8 cellular contexts compared by ENCODE assay signal in the genomic region with DNA sequence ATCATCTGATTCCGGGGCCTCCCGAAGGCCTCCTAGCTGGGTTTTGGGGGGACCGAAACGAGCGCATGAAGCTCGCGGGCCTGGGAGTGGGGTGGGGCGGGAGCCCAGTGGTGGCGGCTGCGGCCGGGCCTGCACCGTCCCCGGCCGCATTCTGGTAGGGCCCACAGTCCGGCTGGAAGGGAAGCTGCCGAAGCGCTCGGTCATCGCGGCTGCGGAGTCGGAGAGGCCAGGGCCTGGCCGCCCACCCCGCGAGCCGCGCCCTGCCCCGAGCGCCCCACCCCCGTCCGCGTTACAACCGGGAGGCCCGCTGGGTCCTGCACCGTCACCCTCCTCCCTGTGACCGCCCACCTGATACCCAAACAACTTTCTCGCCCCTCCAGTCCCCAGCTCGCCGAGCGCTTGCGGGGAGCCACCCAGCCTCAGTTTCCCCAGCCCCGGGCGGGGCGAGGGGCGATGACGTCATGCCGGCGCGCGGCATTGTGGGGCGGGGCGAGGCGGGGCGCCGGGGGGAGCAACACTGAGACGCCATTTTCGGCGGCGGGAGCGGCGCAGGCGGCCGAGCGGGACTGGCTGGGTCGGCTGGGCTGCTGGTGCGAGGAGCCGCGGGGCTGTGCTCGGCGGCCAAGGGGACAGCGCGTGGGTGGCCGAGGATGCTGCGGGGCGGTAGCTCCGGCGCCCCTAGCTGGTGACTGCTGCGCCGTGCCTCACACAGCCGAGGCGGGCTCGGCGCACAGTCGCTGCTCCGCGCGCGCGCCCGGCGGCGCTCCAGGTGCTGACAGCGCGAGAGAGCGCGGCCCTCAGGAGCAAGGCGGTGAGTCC. TPM values are rescaled to one million over a fixed set of nuclear protein-coding genes. Genes with fewer than 3 reads are reported as not detected.
A peak's percentile ranks its signal among the peaks of the same experiment; 100 is the strongest.
DNase-seq lines count a peak whose midpoint lies in the region; ATAC-seq and TF ChIP-seq lines count a peak whose summit lies in the region.

KLC1 (plus strand) TSS at position 528 of the 819 bp plus-strand sequence. CDS start 25,354 bp downstream, outside the sequence.

- TF ChIP-seq POLR2A in GM15510 (IDR thresholded peaks at IDR 0.05; ENCODE audit: borderline replicate concordance, extremely low read depth, insufficient read length): peak; percentile 89

- peak; percentile 55 for ATAC-seq in HG02623 (IDR thresholded peaks at IDR 0.05; ENCODE audit: unreplicated experiment)

- DNase-seq in NCI-H146 treated with DMSO at 0.1 percent for 48 hours (lab: John Stamatoyannopoulos, UW; ENCODE audit: unreplicated experiment) (peak; percentile 62), cerebellum (ENCODE audit: low spot score) (peak; percentile 90), kidney glomerular epithelial cell (lab: John Stamatoyannopoulos, UW) (peak; percentile 42), NCI-H2029 (lab: John Stamatoyannopoulos, UW) (no peak)
- DNase-seq in activated CD4-positive, alpha-beta T cell treated with anti-CD3 and anti-CD28 coated beads for 24 hours (ENCODE audit: low read depth in 2 of 2): peak; percentile 76 to 79
- DNase-seq in stimulated activated CD4-positive, alpha-beta T cell treated with anti-CD3 and anti-CD28 coated beads, Interleukin-15, amount 100 ng/mL, for 48 hours (ENCODE audit: low read depth in 2 of 2): peak; percentile 66 to 79

RNA-seq across cellular contexts. Expression of gene KLC1, which starts in this region (rescaled TPM):
- total RNA-seq in cerebellum: 338 TPM
